Comparison of ENCODE assay signal across 19 cellular contexts in the genomic region with DNA sequence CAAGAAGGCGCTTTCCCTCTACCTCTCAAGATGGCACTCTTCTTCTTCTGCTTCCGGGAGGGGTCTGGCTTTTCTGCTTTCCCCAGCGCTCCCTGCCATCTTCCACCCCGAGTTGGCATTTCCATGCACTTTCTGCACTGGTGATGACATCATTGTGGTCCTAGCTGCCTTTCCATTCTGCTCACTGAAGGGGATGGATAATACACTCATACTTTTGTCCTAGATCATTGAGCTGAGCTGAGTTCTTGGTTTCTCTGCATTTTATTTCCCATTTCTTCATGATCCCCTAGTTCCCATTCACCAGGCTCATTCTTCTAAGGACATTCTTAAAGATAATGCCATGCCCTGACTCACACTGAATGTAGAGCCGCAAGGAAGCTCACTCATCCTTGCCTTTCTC.
"Had no signal": no experiment of that assay in that cellular context is flagged by ENCODE, and none has a peak within 500 bp of the region (broad histone marks: within the 10 kb centered on the region; RNA-seq: fewer than 3 reads in every experiment).

No MANE protein-coding gene starts in this region.

- H3K4me1 Mint-ChIP-seq: activated CD4-positive, alpha-beta T cell treated with anti-CD3 and anti-CD28 coated beads, Interleukin-2, amount 10 ng/mL, durations not matched to agents 24 days and 14 days; activated naive CD8-positive, alpha-beta T cell treated with anti-CD3 and anti-CD28 coated beads, Interleukin-2, amount 10 ng/mL, durations not matched to agents 7 days and 5 days; T-cell had no signal

- H3K36me3 Mint-ChIP-seq: activated naive CD8-positive, alpha-beta T cell treated with anti-CD3 and anti-CD28 coated beads, Interleukin-2, amount 10 ng/mL, durations not matched to agents 7 days and 5 days; T-cell had no signal

- H3K4me3 Mint-ChIP-seq: activated CD4-positive, alpha-beta T cell treated with anti-CD3 and anti-CD28 coated beads, Interleukin-2, amount 10 ng/mL, durations not matched to agents 24 days and 14 days; activated CD8-positive, alpha-beta T cell treated with anti-CD3 and anti-CD28 coated beads, Interleukin-2, amount 10 ng/mL, durations not matched to agents 7 days and 5 days; activated naive CD8-positive, alpha-beta T cell treated with anti-CD3 and anti-CD28 coated beads, Interleukin-2, amount 10 ng/mL, durations not matched to agents 7 days and 5 days; activated T-cell treated with anti-CD3 and anti-CD28 coated beads, Interleukin-2, amount 50 U/mL, for 24 hours; T-cell had no signal

- ATAC-seq: activated CD8-positive, alpha-beta T cell treated with anti-CD3 and anti-CD28 coated beads, Interleukin-2, amount 10 ng/mL, durations not matched to agents 7 days and 5 days; left lung; T-cell had no signal

- DNase-seq: activated CD4-positive, alpha-beta T cell treated with anti-CD3 and anti-CD28 coated beads, Interleukin-2, amount 10 ng/mL, durations not matched to agents 24 days and 14 days; activated CD8-positive, alpha-beta T cell treated with anti-CD3 and anti-CD28 coated beads, Interleukin-2, amount 10 ng/mL, durations not matched to agents 7 days and 5 days; activated naive CD4-positive, alpha-beta T cell treated with Interleukin-2 at 50 U/mL for 16 hours; activated naive CD8-positive, alpha-beta T cell treated with anti-CD3 and anti-CD28 coated beads, Interleukin-2, amount 10 ng/mL, durations not matched to agents 7 days and 5 days; activated T-cell treated with anti-CD3 and anti-CD28 coated beads, Interleukin-2, amount 50 U/mL, for 24 hours; cerebellar nuclear complex; cortex of kidney; effector CD8-positive, alpha-beta T cell; esophagus squamous epithelium; left lung; mammary epithelial cell; occipital lobe; posterior cingulate gyrus; retina; stimulated activated CD8-positive, alpha-beta memory T cell treated with anti-CD3 and anti-CD28 coated beads, Interleukin-4, amount 100 ng/mL, for 48 hours; stimulated activated naive CD4-positive, alpha-beta T cell treated with Interleukin-2 at 50 U/mL for 16 hours; T-cell; thyroid gland had no signal

- H3K27ac Mint-ChIP-seq: activated CD4-positive, alpha-beta T cell treated with anti-CD3 and anti-CD28 coated beads, Interleukin-2, amount 10 ng/mL, durations not matched to agents 24 days and 14 days; activated CD8-positive, alpha-beta T cell treated with anti-CD3 and anti-CD28 coated beads, Interleukin-2, amount 10 ng/mL, durations not matched to agents 7 days and 5 days; activated naive CD8-positive, alpha-beta T cell treated with anti-CD3 and anti-CD28 coated beads, Interleukin-2, amount 10 ng/mL, durations not matched to agents 7 days and 5 days; activated T-cell treated with anti-CD3 and anti-CD28 coated beads, Interleukin-2, amount 50 U/mL, for 24 hours; activated T-helper 2 cell treated with anti-CD3 and anti-CD28 coated beads, Interferon-gamma antibody, Interleukin-2, Interleukin-4, amounts not matched to agents 10 μg/mL and 5 μg/mL and 100 μg/mL, durations not matched to agents 14 hours and 24 hours and 36 hours; T-cell had no signal

- H3K9me3 Mint-ChIP-seq: activated CD4-positive, alpha-beta T cell treated with anti-CD3 and anti-CD28 coated beads, Interleukin-2, amount 10 ng/mL, durations not matched to agents 24 days and 14 days; activated naive CD8-positive, alpha-beta T cell treated with anti-CD3 and anti-CD28 coated beads, Interleukin-2, amount 10 ng/mL, durations not matched to agents 7 days and 5 days; activated T-cell treated with anti-CD3 and anti-CD28 coated beads, Interleukin-2, amount 50 U/mL, for 24 hours; activated T-helper 2 cell treated with anti-CD3 and anti-CD28 coated beads, Interferon-gamma antibody, Interleukin-2, Interleukin-4, amounts not matched to agents 10 μg/mL and 5 μg/mL and 100 μg/mL, durations not matched to agents 14 hours and 24 hours and 36 hours had no signal
